21 cellular contexts compared by ENCODE assay signal in the genomic region with DNA sequence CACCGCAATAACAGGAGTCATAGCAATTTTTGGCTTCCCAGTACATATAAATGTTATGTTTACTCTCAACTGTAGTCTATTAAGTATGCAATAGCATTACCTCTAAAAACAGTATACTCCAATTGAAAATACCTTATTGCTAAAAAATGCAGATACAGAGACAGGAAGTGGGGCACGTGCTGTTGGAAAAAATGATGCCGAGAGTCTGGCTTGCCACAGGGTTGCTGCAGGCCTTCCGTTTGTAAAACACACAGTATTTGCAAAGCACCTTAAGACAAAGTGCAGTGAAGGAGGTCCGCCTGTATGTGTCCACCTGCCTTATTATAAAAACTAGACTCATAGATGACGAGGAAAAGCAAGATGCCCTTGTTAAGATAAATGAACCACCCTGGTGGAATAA. TPM values are rescaled to one million over a fixed set of nuclear protein-coding genes. Genes with fewer than 3 reads are reported as not detected.
DNase-seq lines count a peak whose midpoint lies in the region; ATAC-seq lines count a peak whose summit lies in the region.
"Had no signal": no experiment of that assay in that cellular context is flagged by ENCODE, and none has a peak within 500 bp of the region (broad histone marks: within the 10 kb centered on the region; RNA-seq: fewer than 3 reads in every experiment).

No MANE protein-coding gene starts in this region.

- peaks cover 65% of the 10 kb centered on the region for H3K4me1 Mint-ChIP-seq in activated CD4-positive, alpha-beta T cell treated with anti-CD3 and anti-CD28 coated beads, Interleukin-2, amount 10 ng/mL, durations not matched to agents 24 days and 14 days
- H3K4me1 Mint-ChIP-seq in effector memory CD8-positive, alpha-beta T cell (ENCODE audit: low read depth in 2 of 2), result peaks cover 25 to 59% of the 10 kb centered on the region in 2 donors

- H3K27ac Mint-ChIP-seq in activated CD4-positive, alpha-beta T cell treated with anti-CD3 and anti-CD28 coated beads, Interleukin-2, amount 10 ng/mL, durations not matched to agents 24 days and 14 days, result peak overlapping the region; percentile 91
- peak overlapping the region; percentile 18 to 92 for H3K27ac Mint-ChIP-seq in effector memory CD8-positive, alpha-beta T cell
- H3K27ac Mint-ChIP-seq: activated B cell treated with CpG ODN at 0.5 μM for 24 hours had no signal

- intact Hi-C loops in activated CD4-positive, alpha-beta T cell treated with anti-CD3 and anti-CD28 coated beads, Interleukin-2, amount 10 ng/mL, durations not matched to agents 24 days and 14 days (cut with micrococcal nuclease), result loop anchor here (5.0 kb wide), 1 partner anchor 1247 kb away; no protein-coding TSS in a partner anchor

- H3K36me3 Mint-ChIP-seq in activated CD4-positive, alpha-beta T cell treated with anti-CD3 and anti-CD28 coated beads, Interleukin-2, amount 10 ng/mL, durations not matched to agents 24 days and 14 days (ENCODE audit: low read depth), result peaks cover 56% of the 10 kb centered on the region
- H3K36me3 Mint-ChIP-seq in effector memory CD8-positive, alpha-beta T cell (ENCODE audit: insufficient read depth), result peaks cover 61% of the 10 kb centered on the region

- ATAC-seq in effector memory CD8-positive, alpha-beta T cell (replicated peaks), result no peak
- no peak for ATAC-seq in HG02870 (IDR thresholded peaks at IDR 0.05; ENCODE audit: unreplicated experiment)
- ATAC-seq: K562, PC-3 had no signal

- H3K4me3 Mint-ChIP-seq in activated CD4-positive, alpha-beta T cell treated with anti-CD3 and anti-CD28 coated beads, Interleukin-2, amount 10 ng/mL, durations not matched to agents 24 days and 14 days, result peak overlapping the region; percentile 27
- H3K4me3 Mint-ChIP-seq in effector memory CD8-positive, alpha-beta T cell, result peak overlapping the region in 1 of 2 donors; percentile 28
- H3K4me3 Mint-ChIP-seq: activated B cell treated with CpG ODN at 0.5 μM for 24 hours, mesothelial cell of epicardium, neural crest cell had no signal

- no peaks in the 10 kb centered on the region for H3K27me3 Mint-ChIP-seq in activated CD4-positive, alpha-beta T cell treated with anti-CD3 and anti-CD28 coated beads, Interleukin-2, amount 10 ng/mL, durations not matched to agents 24 days and 14 days
- H3K27me3 Mint-ChIP-seq in effector memory CD8-positive, alpha-beta T cell, result no peaks in the 10 kb centered on the region
- H3K27me3 Mint-ChIP-seq: activated B cell treated with CpG ODN at 0.5 μM for 24 hours had no signal

- DNase-seq in stimulated activated CD4-positive, alpha-beta T cell treated with anti-CD3 and anti-CD28 coated beads, Interleukin-1b, Interleukin-23, amount 100 ng/mL, for 48 hours, result peak; percentile 41
- DNase-seq in stimulated activated CD4-positive, alpha-beta T cell treated with anti-CD3 and anti-CD28 coated beads, Interleukin-4, amount 100 ng/mL, for 24 hours, result no peak
- peak; percentile 77 for DNase-seq in activated CD4-positive, alpha-beta T cell treated with anti-CD3 and anti-CD28 coated beads, Interleukin-2, amount 10 ng/mL, durations not matched to agents 24 days and 14 days
- DNase-seq in effector memory CD8-positive, alpha-beta T cell, result no peak
- DNase-seq in pons (ENCODE audit: low spot score) (no peak), inferior parietal cortex (ENCODE audit: extremely low spot score) (no peak)
- DNase-seq: activated B cell treated with CpG ODN at 0.5 μM for 24 hours; adrenal gland; MV-4-11; NCI-H187 treated with DMSO at 0.1 percent for 48 hours; NCI-H2227 treated with DMSO at 0.1 percent for 48 hours; NCI-H82; PC-3; small intestine; stimulated activated CD8-positive, alpha-beta memory T cell treated with anti-CD3 and anti-CD28 coated beads, Interleukin-4, amount 100 ng/mL, for 48 hours had no signal

- peaks cover 7% of the 10 kb centered on the region for H3K9me3 Mint-ChIP-seq in activated CD4-positive, alpha-beta T cell treated with anti-CD3 and anti-CD28 coated beads, Interleukin-2, amount 10 ng/mL, durations not matched to agents 24 days and 14 days
- no peaks in the 10 kb centered on the region for H3K9me3 Mint-ChIP-seq in effector memory CD8-positive, alpha-beta T cell
- H3K9me3 Mint-ChIP-seq: activated B cell treated with CpG ODN at 0.5 μM for 24 hours, mesothelial cell of epicardium, neural crest cell had no signal

RNA-seq across cellular contexts. Expression of a gene that starts 23.5 kb away (rescaled TPM):
- total RNA-seq in activated CD4-positive, alpha-beta T cell treated with anti-CD3 and anti-CD28 coated beads, Interleukin-2, amount 10 ng/mL, durations not matched to agents 24 days and 14 days, result 361 and 371 TPM in 2 replicates

RNA-seq across cellular contexts. Expression of a gene that starts 37.3 kb away (rescaled TPM):
- total RNA-seq in activated CD4-positive, alpha-beta T cell treated with anti-CD3 and anti-CD28 coated beads, Interleukin-2, amount 10 ng/mL, durations not matched to agents 24 days and 14 days, result not detected in 2 replicates
- total RNA-seq: activated B cell treated with CpG ODN at 0.5 μM for 24 hours, adrenal gland, frontal cortex, K562, neural crest cell, PC-3, temporal lobe had no signal

Comparison
In these comparisons a context has a peak if more than half of its experiments do, and no peak if none do; other contexts are left out.
1. DNase-seq: peak in stimulated activated CD4-positive, alpha-beta T cell treated with anti-CD3 and anti-CD28 coated beads, Interleukin-1b, Interleukin-23, amount 100 ng/mL, for 48 hours (single experiment) and activated CD4-positive, alpha-beta T cell treated with anti-CD3 and anti-CD28 coated beads, Interleukin-2, amount 10 ng/mL, durations not matched to agents 24 days and 14 days (single experiment); none in stimulated activated CD4-positive, alpha-beta T cell treated with anti-CD3 and anti-CD28 coated beads, Interleukin-4, amount 100 ng/mL, for 24 hours (single experiment), effector memory CD8-positive, alpha-beta T cell (0 of 3), pons (single experiment) and inferior parietal cortex (single experiment).